1 cellular context compared by ENCODE assay signal in genomic region chr6:13500264-13500663, GRCh38.
TF ChIP-seq lines count a peak whose summit lies in the region.

No MANE protein-coding gene starts in this region.

TF ChIP-seq in H1, 55 proteins besides CTCF, POLR2A, EP300 and RAD21:
- TF ChIP-seq SIN3A (conservative IDR thresholded peaks at IDR 0.05 in 1 of 2, IDR thresholded peaks at IDR 0.05 in 1 of 2; ENCODE audit: low read depth in 1 of 2, low read length in 2 of 2): no peak
- no peak for TF ChIP-seq CHD7 (IDR thresholded peaks at IDR 0.05; ENCODE audit: insufficient replicate concordance, low read length)
- TF ChIP-seq GTF2F1 (IDR thresholded peaks at IDR 0.05; ENCODE audit: borderline replicate concordance, low read depth, low read length): no peak
- no peak for TF ChIP-seq RNF2 (IDR thresholded peaks at IDR 0.05; ENCODE audit: borderline replicate concordance, low read depth, low read length, missing control alignments, poor library complexity, severe bottlenecking)
- TF ChIP-seq ASH2L (IDR thresholded peaks at IDR 0.05; ENCODE audit: low read length): no peak
- TF ChIP-seq KDM5A (IDR thresholded peaks at IDR 0.05; ENCODE audit: low read length): no peak
- no peak for TF ChIP-seq ATF2 (IDR thresholded peaks at IDR 0.05; ENCODE audit: low read length)
- TF ChIP-seq SIX5 (IDR thresholded peaks at IDR 0.05; ENCODE audit: low read depth, low read length): no peak
- no peak for TF ChIP-seq SIRT6 (IDR thresholded peaks at IDR 0.05; ENCODE audit: low read length)
- TF ChIP-seq BACH1 (IDR thresholded peaks at IDR 0.05; ENCODE audit: low read length): no peak
- no peak for TF ChIP-seq ZNF274 (IDR thresholded peaks at IDR 0.05; ENCODE audit: borderline replicate concordance, extremely low read depth, low read length)
- no peak for TF ChIP-seq BCL11A (IDR thresholded peaks at IDR 0.05; ENCODE audit: low read depth in 2 of 2, low read length in 2 of 2)
- no peak for TF ChIP-seq TAF1 (IDR thresholded peaks at IDR 0.05; ENCODE audit: low read depth, low read length)
- TF ChIP-seq E2F6 (IDR thresholded peaks at IDR 0.05): no peak
- TF ChIP-seq RBBP5 (IDR thresholded peaks at IDR 0.05; ENCODE audit: borderline replicate concordance, low read depth, low read length): no peak
- no peak for TF ChIP-seq SP2 (IDR thresholded peaks at IDR 0.05; ENCODE audit: low read length)
- TF ChIP-seq MAX (IDR thresholded peaks at IDR 0.05): no peak
- TF ChIP-seq MAFK (IDR thresholded peaks at IDR 0.05; ENCODE audit: low read depth, low read length): no peak
